8 cellular contexts compared by ENCODE assay signal in genomic region chr12:133130038-133130807, GRCh38. TPM values are rescaled to one million over a fixed set of nuclear protein-coding genes. Genes with fewer than 3 reads are reported as not detected.
DNase-seq lines count a peak whose midpoint lies in the region; ATAC-seq and TF ChIP-seq lines count a peak whose summit lies in the region.

TSS of gene ZNF10 (plus strand) at chr12:133130627. CDS start at chr12:133144493, 13,866 bp downstream.
TSS of gene ZNF891 (minus strand) at chr12:133130274. CDS start at chr12:133121918, 8,356 bp downstream.

- DNase-seq in A673 (ENCODE audit: low spot score) = peak; percentile 95
- DNase-seq in NCI-H2171 treated with DMSO at 0.1 percent for 48 hours (lab: John Stamatoyannopoulos, UW) = peak; percentile 97
- DNase-seq in WTC11 (ENCODE audit: low spot score) = peak; percentile 96
- peak; percentile 97 to 99 for DNase-seq in cardiac fibroblast (ENCODE audit: low read depth in 2 of 2)
- DNase-seq in immature natural killer cell = peak; percentile 95 to 96 (median 96)
- peak; percentile 80 for DNase-seq in smooth muscle cell of the brain vasculature (ENCODE audit: low read depth, low spot score)

- H3K9me3 Mint-ChIP-seq in WTC11 (peaks cover 35% of the 10 kb centered on the region), immature natural killer cell (peaks cover 43 to 81% (median 68%) of the 10 kb centered on the region in 6 donors)

- TF ChIP-seq CTCF in A673 (conservative IDR thresholded peaks at IDR 0.05; ENCODE audit: low read depth, low read length) (no peak), WTC11 (IDR thresholded peaks at IDR 0.05) (no peak), cardiac fibroblast (IDR thresholded peaks at IDR 0.05; ENCODE audit: low read depth, low read length) (no peak)

- H3K4me3 ChIP-seq in A673 (ENCODE audit: low read depth, low read length, poor library complexity, severe bottlenecking) = peak within 1 kb of the TSS; percentile 73
- H3K4me3 ChIP-seq in cardiac fibroblast (replicated peaks in 1 of 2; ENCODE audit: low read depth in 2 of 2, low read length in 2 of 2) = peak within 1 kb of the TSS; percentile 90 to 95

- peak within 1 kb of the TSS; percentile 91 for H3K27ac ChIP-seq in A673 (ENCODE audit: low read depth, low read length, poor library complexity, severe bottlenecking)

- CTCF ChIA-PET in A673 (lab: Charles Lee) (no interaction called here), WTC11 (lab: Charles Lee) (interaction anchor here (1.0 to 1.5 kb wide), 2 partner anchors 50 to 51 kb away, joined by 3 to 9 read pairs; partner anchors contain the start of gene ZNF268)

- H3K4me3 Mint-ChIP-seq in WTC11 = peak within 1 kb of the TSS; percentile 96
- H3K4me3 Mint-ChIP-seq in immature natural killer cell = peak within 1 kb of the TSS; percentile 90 to 99 (median 97)

- BruUV-seq in A673 (replicated peaks; lab: Mats Ljungman, UMichigan) = no TSS peak

- H3K4me1 Mint-ChIP-seq in WTC11 (peaks cover 7% of the 10 kb centered on the region), immature natural killer cell (peaks cover 19 to 26% of the 10 kb centered on the region in 2 donors)

- H3K27me3 ChIP-seq in A673 (replicated peaks; ENCODE audit: insufficient read depth, low read depth, low read length, poor library complexity) = no peaks in the 10 kb centered on the region

- H3K27ac Mint-ChIP-seq in WTC11 (peak within 1 kb of the TSS; percentile 100), immature natural killer cell (peak within 1 kb of the TSS; percentile 96 to 100 (median 100))

- peaks cover 24% of the 10 kb centered on the region for H3K36me3 ChIP-seq in A673 (ENCODE audit: insufficient read depth, low read length, poor library complexity, severe bottlenecking)

- ATAC-seq in GM18867 (IDR thresholded peaks at IDR 0.05; ENCODE audit: unreplicated experiment) (peak; percentile 92), HG03103 (IDR thresholded peaks at IDR 0.05; ENCODE audit: low read depth, unreplicated experiment) (peak; percentile 88), WTC11 (peak; percentile 99)

- H3K36me3 Mint-ChIP-seq in WTC11 (peaks cover 70% of the 10 kb centered on the region), immature natural killer cell (peaks cover 45 to 47% (median 46%) of the 10 kb centered on the region in 3 donors)

- H3K27me3 Mint-ChIP-seq in WTC11 (ENCODE audit: low read depth) (peaks cover 4% of the 10 kb centered on the region), immature natural killer cell (ENCODE audit: low read depth in 3 of 3) (peaks cover 12 to 22% (median 15%) of the 10 kb centered on the region in 3 donors)

- intact Hi-C loops in A673 (cut with micrococcal nuclease; ENCODE audit: unreplicated experiment) = loop anchor here (2.0 kb wide), 1 partner anchor 49 kb away; the partner anchor contains the start of gene ZNF140

- H3K4me1 ChIP-seq in A673 (ENCODE audit: insufficient read depth, low read length, poor library complexity, severe bottlenecking) = no peaks in the 10 kb centered on the region

- POLR2A ChIA-PET in A673 (lab: Charles Lee; ENCODE audit: low non-redundant PET) (interaction anchor here (0.6 kb wide), 1 partner anchor 51 kb away, joined by 4 read pairs; the partner anchor contains the start of gene ZNF268), WTC11 (lab: Charles Lee) (interaction anchor here (1.0 to 1.5 kb wide), 3 partner anchors 50 to 90 kb away, joined by 3 to 7 read pairs (median 6); partner anchors contain the start of gene ZNF268)

- H3K9me3 ChIP-seq in A673 (ENCODE audit: low read depth, low read length, poor library complexity, severe bottlenecking) = peaks cover 68% of the 10 kb centered on the region

TF ChIP-seq in WTC11, 78 proteins besides CTCF, POLR2A, EP300 and RAD21 (continues in another document):
- no peak for TF ChIP-seq GTF2I (CRISPR knock-in tag; conservative IDR thresholded peaks at IDR 0.05)
- TF ChIP-seq NFATC4 (CRISPR knock-in tag; IDR thresholded peaks at IDR 0.05) = no peak
- peak; percentile 40; the same call in 1 of the 2 replicates for TF ChIP-seq NFYB (CRISPR knock-in tag; conservative IDR thresholded peaks at IDR 0.05; ENCODE audit: low read depth)
- TF ChIP-seq ETV6 (CRISPR knock-in tag; IDR thresholded peaks at IDR 0.05) = no peak
- no peak for TF ChIP-seq RORB (CRISPR knock-in tag; IDR thresholded peaks at IDR 0.05)
- peak; percentile 97 for TF ChIP-seq SP1 (CRISPR knock-in tag; conservative IDR thresholded peaks at IDR 0.05)
- TF ChIP-seq, protein P1, sequence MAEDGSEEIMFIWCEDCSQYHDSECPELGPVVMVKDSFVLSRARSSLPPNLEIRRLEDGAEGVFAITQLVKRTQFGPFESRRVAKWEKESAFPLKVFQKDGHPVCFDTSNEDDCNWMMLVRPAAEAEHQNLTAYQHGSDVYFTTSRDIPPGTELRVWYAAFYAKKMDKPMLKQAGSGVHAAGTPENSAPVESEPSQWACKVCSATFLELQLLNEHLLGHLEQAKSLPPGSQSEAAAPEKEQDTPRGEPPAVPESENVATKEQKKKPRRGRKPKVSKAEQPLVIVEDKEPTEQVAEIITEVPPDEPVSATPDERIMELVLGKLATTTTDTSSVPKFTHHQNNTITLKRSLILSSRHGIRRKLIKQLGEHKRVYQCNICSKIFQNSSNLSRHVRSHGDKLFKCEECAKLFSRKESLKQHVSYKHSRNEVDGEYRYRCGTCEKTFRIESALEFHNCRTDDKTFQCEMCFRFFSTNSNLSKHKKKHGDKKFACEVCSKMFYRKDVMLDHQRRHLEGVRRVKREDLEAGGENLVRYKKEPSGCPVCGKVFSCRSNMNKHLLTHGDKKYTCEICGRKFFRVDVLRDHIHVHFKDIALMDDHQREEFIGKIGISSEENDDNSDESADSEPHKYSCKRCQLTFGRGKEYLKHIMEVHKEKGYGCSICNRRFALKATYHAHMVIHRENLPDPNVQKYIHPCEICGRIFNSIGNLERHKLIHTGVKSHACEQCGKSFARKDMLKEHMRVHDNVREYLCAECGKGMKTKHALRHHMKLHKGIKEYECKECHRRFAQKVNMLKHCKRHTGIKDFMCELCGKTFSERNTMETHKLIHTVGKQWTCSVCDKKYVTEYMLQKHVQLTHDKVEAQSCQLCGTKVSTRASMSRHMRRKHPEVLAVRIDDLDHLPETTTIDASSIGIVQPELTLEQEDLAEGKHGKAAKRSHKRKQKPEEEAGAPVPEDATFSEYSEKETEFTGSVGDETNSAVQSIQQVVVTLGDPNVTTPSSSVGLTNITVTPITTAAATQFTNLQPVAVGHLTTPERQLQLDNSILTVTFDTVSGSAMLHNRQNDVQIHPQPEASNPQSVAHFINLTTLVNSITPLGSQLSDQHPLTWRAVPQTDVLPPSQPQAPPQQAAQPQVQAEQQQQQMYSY (CRISPR knock-in tag; IDR thresholded peaks at IDR 0.05) = no peak
- TF ChIP-seq OVOL2 (CRISPR knock-in tag; IDR thresholded peaks at IDR 0.05; ENCODE audit: borderline replicate concordance) = no peak
- TF ChIP-seq EMX1 (CRISPR knock-in tag; IDR thresholded peaks at IDR 0.05) = no peak
- TF ChIP-seq, protein P2, sequence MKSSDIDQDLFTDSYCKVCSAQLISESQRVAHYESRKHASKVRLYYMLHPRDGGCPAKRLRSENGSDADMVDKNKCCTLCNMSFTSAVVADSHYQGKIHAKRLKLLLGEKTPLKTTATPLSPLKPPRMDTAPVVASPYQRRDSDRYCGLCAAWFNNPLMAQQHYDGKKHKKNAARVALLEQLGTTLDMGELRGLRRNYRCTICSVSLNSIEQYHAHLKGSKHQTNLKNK (CRISPR knock-in tag; IDR thresholded peaks at IDR 0.05) = no peak
- no peak; the same call in 1 of the 2 replicates for TF ChIP-seq MYBL2 (CRISPR knock-in tag; IDR thresholded peaks at IDR 0.05)
- TF ChIP-seq, protein P3, sequence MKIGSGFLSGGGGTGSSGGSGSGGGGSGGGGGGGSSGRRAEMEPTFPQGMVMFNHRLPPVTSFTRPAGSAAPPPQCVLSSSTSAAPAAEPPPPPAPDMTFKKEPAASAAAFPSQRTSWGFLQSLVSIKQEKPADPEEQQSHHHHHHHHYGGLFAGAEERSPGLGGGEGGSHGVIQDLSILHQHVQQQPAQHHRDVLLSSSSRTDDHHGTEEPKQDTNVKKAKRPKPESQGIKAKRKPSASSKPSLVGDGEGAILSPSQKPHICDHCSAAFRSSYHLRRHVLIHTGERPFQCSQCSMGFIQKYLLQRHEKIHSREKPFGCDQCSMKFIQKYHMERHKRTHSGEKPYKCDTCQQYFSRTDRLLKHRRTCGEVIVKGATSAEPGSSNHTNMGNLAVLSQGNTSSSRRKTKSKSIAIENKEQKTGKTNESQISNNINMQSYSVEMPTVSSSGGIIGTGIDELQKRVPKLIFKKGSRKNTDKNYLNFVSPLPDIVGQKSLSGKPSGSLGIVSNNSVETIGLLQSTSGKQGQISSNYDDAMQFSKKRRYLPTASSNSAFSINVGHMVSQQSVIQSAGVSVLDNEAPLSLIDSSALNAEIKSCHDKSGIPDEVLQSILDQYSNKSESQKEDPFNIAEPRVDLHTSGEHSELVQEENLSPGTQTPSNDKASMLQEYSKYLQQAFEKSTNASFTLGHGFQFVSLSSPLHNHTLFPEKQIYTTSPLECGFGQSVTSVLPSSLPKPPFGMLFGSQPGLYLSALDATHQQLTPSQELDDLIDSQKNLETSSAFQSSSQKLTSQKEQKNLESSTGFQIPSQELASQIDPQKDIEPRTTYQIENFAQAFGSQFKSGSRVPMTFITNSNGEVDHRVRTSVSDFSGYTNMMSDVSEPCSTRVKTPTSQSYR (CRISPR knock-in tag; IDR thresholded peaks at IDR 0.05) = no peak
- no peak for TF ChIP-seq SMAD4 (CRISPR knock-in tag; IDR thresholded peaks at IDR 0.05)

RNA-seq across cellular contexts. Expression of gene ZNF10, which starts in this region (rescaled TPM):
- 10.1 and 13.5 TPM in 2 replicates for total RNA-seq in A673 (2021)
- total RNA-seq in WTC11 (2021) = 10.1 to 11.7 TPM (median 10.5 TPM) in 3 replicates
- 10 to 100 TPM in 1 of 3 donors, 1 to 10 TPM in 2; 5.0 to 10.4 (median 5.1) TPM for polyA plus RNA-seq in immature natural killer cell

RNA-seq across cellular contexts. Expression of gene ZNF891, which starts in this region (rescaled TPM):
- total RNA-seq in A673 (2021) (2.9 TPM in 2 replicates), WTC11 (2021) (3.4 to 3.8 TPM (median 3.4 TPM) in 3 replicates)
- polyA plus RNA-seq in immature natural killer cell = under 1 TPM; 0.30 to 0.38 (median 0.37) TPM

Comparison
In these comparisons a context has a peak if more than half of its experiments do, and no peak if none do; other contexts are left out.
1. Peak in every context shown above with its lines: DNase-seq, ATAC-seq, H3K4me3 ChIP-seq and H3K27ac ChIP-seq.